9 cellular contexts compared by ENCODE assay signal in the genomic region with DNA sequence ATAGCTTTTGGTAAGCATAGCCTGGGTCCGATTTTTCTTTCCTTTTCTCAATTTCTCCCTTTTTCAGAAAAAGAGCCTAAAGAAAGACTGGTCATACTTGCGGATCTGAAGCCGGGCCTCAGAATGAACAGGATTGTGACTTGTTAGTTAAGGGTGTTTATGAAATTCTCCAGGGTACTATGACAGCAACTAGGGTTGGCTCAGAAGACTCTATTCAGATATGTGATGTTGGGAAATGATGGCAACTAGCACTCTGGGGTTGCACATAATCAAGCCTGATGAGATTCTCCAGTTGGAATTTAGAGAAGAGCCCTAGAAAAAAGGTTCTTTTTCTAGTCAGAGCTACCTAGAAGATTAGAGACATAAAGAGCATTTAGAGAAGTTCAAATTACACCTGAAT.
"Had no signal": no experiment of that assay in that cellular context is flagged by ENCODE, and none has a peak within 500 bp of the region (broad histone marks: within the 10 kb centered on the region; RNA-seq: fewer than 3 reads in every experiment).

No MANE protein-coding gene starts in this region.

- ATAC-seq: GM23338, HCT116 had no signal

- H3K9me3 ChIP-seq: HAP-1 had no signal

- H3K4me2 ChIP-seq: GM23338 had no signal

- H3K36me3 ChIP-seq: HAP-1 had no signal

- H2AFZ ChIP-seq: GM23248, GM23338 had no signal

- DNase-seq: GM23248, GOT3, H7, H9, HCEC 1CT, HFFc6 had no signal

- H3K4me3 ChIP-seq: GM23248, GM23338, HAP-1 had no signal

- H3K4me1 ChIP-seq: HAP-1 had no signal

- H3K9ac ChIP-seq: GM23248 had no signal

- H3K27ac ChIP-seq: GM23248 had no signal
